In the genomic region with DNA sequence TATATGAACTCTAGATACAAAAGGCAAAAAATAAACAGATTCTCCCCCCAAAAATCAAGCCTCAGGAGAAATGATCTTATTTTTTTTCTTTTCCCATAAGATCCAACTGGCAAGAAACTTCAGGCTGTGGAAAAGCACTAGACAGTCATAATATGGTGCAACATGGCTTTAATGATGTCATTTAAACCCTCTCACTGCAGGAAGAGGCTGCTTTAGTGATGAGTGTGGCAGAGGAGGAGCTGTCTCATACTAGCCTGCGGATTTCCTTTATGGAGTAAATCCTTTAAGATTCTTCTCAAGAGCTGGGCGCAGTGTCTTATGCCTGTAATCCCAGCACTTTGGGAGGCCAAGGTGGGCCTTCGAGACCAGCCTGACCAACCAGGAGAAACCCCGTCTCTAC, we compare ENCODE assay signal across 14 cellular contexts.
DNase-seq lines count a peak whose midpoint lies in the region; ATAC-seq, FAIRE-seq and TF ChIP-seq lines count a peak whose summit lies in the region.
"Had no signal": no experiment of that assay in that cellular context is flagged by ENCODE, and none has a peak within 500 bp of the region (broad histone marks: within the 10 kb centered on the region; RNA-seq: fewer than 3 reads in every experiment).

No MANE protein-coding gene starts in this region.

- no peaks in the 10 kb centered on the region for H3K9me3 Mint-ChIP-seq in activated naive CD4-positive, alpha-beta T cell treated with anti-CD3 and anti-CD28 coated beads, Interleukin-2, amount 50 U/mL, for 24 hours
- peaks cover 9% of the 10 kb centered on the region for H3K9me3 Mint-ChIP-seq in activated naive CD4-positive, alpha-beta T cell treated with anti-CD3 and anti-CD28 coated beads, Interleukin-2, amount 10 ng/mL, durations not matched to agents 7 days and 5 days
- peaks cover 12 to 18% of the 10 kb centered on the region in 2 donors for H3K9me3 Mint-ChIP-seq in stimulated activated naive CD8-positive, alpha-beta T cell treated with anti-CD3 and anti-CD28 coated beads, Interleukin-15, amount 100 ng/mL, for 72 hours

- H3K27me3 Mint-ChIP-seq in activated naive CD4-positive, alpha-beta T cell treated with anti-CD3 and anti-CD28 coated beads, Interleukin-2, amount 50 U/mL, for 24 hours = no peaks in the 10 kb centered on the region
- H3K27me3 Mint-ChIP-seq in activated naive CD4-positive, alpha-beta T cell treated with anti-CD3 and anti-CD28 coated beads, Interleukin-2, amount 10 ng/mL, durations not matched to agents 7 days and 5 days = no peaks in the 10 kb centered on the region
- no peaks in the 10 kb centered on the region for H3K27me3 Mint-ChIP-seq in stimulated activated naive CD8-positive, alpha-beta T cell treated with anti-CD3 and anti-CD28 coated beads, Interleukin-15, amount 100 ng/mL, for 72 hours

- no peak for FAIRE-seq in urothelium cell line (lab: Jason Lieb, UNC)

- peak overlapping the region; percentile 30 for H3K27ac Mint-ChIP-seq in activated naive CD4-positive, alpha-beta T cell treated with anti-CD3 and anti-CD28 coated beads, Interleukin-2, amount 50 U/mL, for 24 hours
- H3K27ac Mint-ChIP-seq in activated naive CD4-positive, alpha-beta T cell treated with anti-CD3 and anti-CD28 coated beads, Interleukin-2, amount 10 ng/mL, durations not matched to agents 7 days and 5 days = no peak overlapping the region
- peak overlapping the region in 1 of 2 donors; percentile 11 for H3K27ac Mint-ChIP-seq in stimulated activated naive CD8-positive, alpha-beta T cell treated with anti-CD3 and anti-CD28 coated beads, Interleukin-15, amount 100 ng/mL, for 72 hours

- no peak for ATAC-seq in stimulated activated naive CD8-positive, alpha-beta T cell treated with anti-CD3 and anti-CD28 coated beads, Interleukin-15, amount 100 ng/mL, for 72 hours

- peaks cover 16% of the 10 kb centered on the region for H3K4me1 Mint-ChIP-seq in activated naive CD4-positive, alpha-beta T cell treated with anti-CD3 and anti-CD28 coated beads, Interleukin-2, amount 50 U/mL, for 24 hours
- peaks cover 5% of the 10 kb centered on the region for H3K4me1 Mint-ChIP-seq in activated naive CD4-positive, alpha-beta T cell treated with anti-CD3 and anti-CD28 coated beads, Interleukin-2, amount 10 ng/mL, durations not matched to agents 7 days and 5 days
- H3K4me1 Mint-ChIP-seq in stimulated activated naive CD8-positive, alpha-beta T cell treated with anti-CD3 and anti-CD28 coated beads, Interleukin-15, amount 100 ng/mL, for 72 hours = peaks cover 5% of the 10 kb centered on the region

- no peaks in the 10 kb centered on the region for H3K36me3 Mint-ChIP-seq in activated naive CD4-positive, alpha-beta T cell treated with anti-CD3 and anti-CD28 coated beads, Interleukin-2, amount 50 U/mL, for 24 hours
- H3K36me3 Mint-ChIP-seq in activated naive CD4-positive, alpha-beta T cell treated with anti-CD3 and anti-CD28 coated beads, Interleukin-2, amount 10 ng/mL, durations not matched to agents 7 days and 5 days = no peaks in the 10 kb centered on the region

- H3K4me3 ChIP-seq in fibroblast of the aortic adventitia (ENCODE audit: low read depth, low read length) = no peak overlapping the region
- H3K4me3 ChIP-seq: BLaER1, sigmoid colon had no signal

- CTCF ChIA-PET in activated naive CD4-positive, alpha-beta T cell treated with anti-CD3 and anti-CD28 coated beads, Interleukin-2, amount 10 ng/mL, durations not matched to agents 7 days and 5 days (lab: Charles Lee) = no interaction called here

- DNase-seq in activated naive CD4-positive, alpha-beta T cell treated with anti-CD3 and anti-CD28 coated beads, Interleukin-2, amount 10 ng/mL, durations not matched to agents 7 days and 5 days = no peak
- DNase-seq in SW 1271 (lab: John Stamatoyannopoulos, UW) = peak; percentile 44 to 76
- DNase-seq in fibroblast of the aortic adventitia (ENCODE audit: low read depth) = peak; percentile 91
- DNase-seq in urothelium cell line (ENCODE audit: low spot score) = peak; percentile 67
- DNase-seq in DMS 273 treated with DMSO at 0.1 percent for 48 hours (lab: John Stamatoyannopoulos, UW) = no peak
- no peak for DNase-seq in globus pallidus (ENCODE audit: low spot score)
- no peak for DNase-seq in stimulated activated naive CD8-positive, alpha-beta T cell treated with anti-CD3 and anti-CD28 coated beads, Interleukin-15, amount 100 ng/mL, for 72 hours
- DNase-seq: activated naive CD4-positive, alpha-beta T cell; erythroblast; midbrain; MM.1S; sigmoid colon had no signal

- H3K4me3 Mint-ChIP-seq in activated naive CD4-positive, alpha-beta T cell treated with anti-CD3 and anti-CD28 coated beads, Interleukin-2, amount 50 U/mL, for 24 hours = no peak overlapping the region
- no peak overlapping the region for H3K4me3 Mint-ChIP-seq in activated naive CD4-positive, alpha-beta T cell treated with anti-CD3 and anti-CD28 coated beads, Interleukin-2, amount 10 ng/mL, durations not matched to agents 7 days and 5 days
- no peak overlapping the region for H3K4me3 Mint-ChIP-seq in stimulated activated naive CD8-positive, alpha-beta T cell treated with anti-CD3 and anti-CD28 coated beads, Interleukin-15, amount 100 ng/mL, for 72 hours

- no peak for TF ChIP-seq CTCF in fibroblast of the aortic adventitia (IDR thresholded peaks at IDR 0.05; ENCODE audit: insufficient read depth, low read length)

Comparison
In these comparisons a context has a peak if more than half of its experiments do, and no peak if none do; other contexts are left out.
1. DNase-seq: peak in SW 1271 (2 of 2), fibroblast of the aortic adventitia (single experiment) and urothelium cell line (single experiment); none in activated naive CD4-positive, alpha-beta T cell treated with anti-CD3 and anti-CD28 coated beads, Interleukin-2, amount 10 ng/mL, durations not matched to agents 7 days and 5 days (single experiment), DMS 273 treated with DMSO at 0.1 percent for 48 hours (single experiment), globus pallidus (single experiment) and stimulated activated naive CD8-positive, alpha-beta T cell treated with anti-CD3 and anti-CD28 coated beads, Interleukin-15, amount 100 ng/mL, for 72 hours (0 of 2).